ENCODE assay signal across 20 cellular contexts in genomic region chr1:60916926-60917325, GRCh38.
"Had no signal": no experiment of that assay in that cellular context is flagged by ENCODE, and none has a peak within 500 bp of the region (broad histone marks: within the 10 kb centered on the region; RNA-seq: fewer than 3 reads in every experiment).

No MANE protein-coding gene starts in this region.

- H3K9me3 ChIP-seq: colonic mucosa, esophagus squamous epithelium, mucosa of descending colon, neutrophil, tibial artery had no signal

- H3K4me1 Mint-ChIP-seq: activated naive CD8-positive, alpha-beta T cell treated with anti-CD3 and anti-CD28 coated beads, Interleukin-2, amount 10 ng/mL, durations not matched to agents 7 days and 5 days; memory B cell; naive thymus-derived CD4-positive, alpha-beta T cell; stimulated activated memory B cell treated with anti-CD40 and anti-IgM and Interleukin-4, amounts not matched to agents 10 μg/mL and 1 μg/mL and 100 μg/mL, for 72 hours had no signal

- H3K27ac ChIP-seq: colonic mucosa, esophagus squamous epithelium, neutrophil, tibial artery had no signal

- FAIRE-seq: kidney, TTC549, urothelium cell line had no signal

- H3K4me3 ChIP-seq: colonic mucosa, esophagus squamous epithelium, mucosa of descending colon, tibial artery had no signal

- H3K36me3 ChIP-seq: colonic mucosa, esophagus squamous epithelium, neutrophil, tibial artery had no signal

- H3K36me3 Mint-ChIP-seq: activated naive CD8-positive, alpha-beta T cell treated with anti-CD3 and anti-CD28 coated beads, Interleukin-2, amount 10 ng/mL, durations not matched to agents 7 days and 5 days; memory B cell; naive thymus-derived CD4-positive, alpha-beta T cell; stimulated activated memory B cell treated with anti-CD40 and anti-IgM and Interleukin-4, amounts not matched to agents 10 μg/mL and 1 μg/mL and 100 μg/mL, for 72 hours had no signal

- H3K4me1 ChIP-seq: colonic mucosa, esophagus squamous epithelium had no signal

- H3K4me3 Mint-ChIP-seq: activated naive CD8-positive, alpha-beta T cell treated with anti-CD3 and anti-CD28 coated beads, Interleukin-2, amount 10 ng/mL, durations not matched to agents 7 days and 5 days; activated T-helper 1 cell treated with anti-CD3 and anti-CD28 coated beads, Interleukin-12 subunit alpha, Interleukin-12 subunit beta, Interleukin-2, Interleukin-4 antibody, amounts not matched to agents 30 ng/mL and 10 ng/mL and 1 ng/mL, durations not matched to agents 14 hours and 24 hours and 36 hours; brain; memory B cell; naive thymus-derived CD4-positive, alpha-beta T cell; stimulated activated memory B cell treated with anti-CD40 and anti-IgM and Interleukin-4, amounts not matched to agents 10 μg/mL and 1 μg/mL and 100 μg/mL, for 72 hours had no signal

- DNase-seq: activated CD4-positive, alpha-beta T cell treated with anti-CD3 and anti-CD28 coated beads, Interleukin-2, amount 50 U/mL, for 1 hour; activated CD4-positive, CD25-positive, alpha-beta regulatory T cell; activated naive CD8-positive, alpha-beta T cell treated with anti-CD3 and anti-CD28 coated beads, Interleukin-2, amount 10 ng/mL, durations not matched to agents 7 days and 5 days; central memory CD4-positive, alpha-beta T cell; colonic mucosa; esophagus squamous epithelium; hippocampal formation; kidney; left ventricle myocardium superior; mucosa of descending colon; naive thymus-derived CD4-positive, alpha-beta T cell; stimulated activated CD4-positive, alpha-beta T cell treated with anti-CD3 and anti-CD28 coated beads, Interleukin-2, amount 100 ng/mL, for 48 hours; tibial artery had no signal

- ATAC-seq: naive thymus-derived CD4-positive, alpha-beta T cell; stimulated activated memory B cell treated with anti-CD40 and anti-IgM and Interleukin-4, amounts not matched to agents 10 μg/mL and 1 μg/mL and 100 μg/mL, for 72 hours had no signal

- H3K27me3 ChIP-seq: colonic mucosa, esophagus squamous epithelium, neutrophil, tibial artery had no signal

- H3K9me3 Mint-ChIP-seq: activated naive CD8-positive, alpha-beta T cell treated with anti-CD3 and anti-CD28 coated beads, Interleukin-2, amount 10 ng/mL, durations not matched to agents 7 days and 5 days; activated T-helper 1 cell treated with anti-CD3 and anti-CD28 coated beads, Interleukin-12 subunit alpha, Interleukin-12 subunit beta, Interleukin-2, Interleukin-4 antibody, amounts not matched to agents 30 ng/mL and 10 ng/mL and 1 ng/mL, durations not matched to agents 14 hours and 24 hours and 36 hours; stimulated activated memory B cell treated with anti-CD40 and anti-IgM and Interleukin-4, amounts not matched to agents 10 μg/mL and 1 μg/mL and 100 μg/mL, for 72 hours had no signal

- H3K27ac Mint-ChIP-seq: activated naive CD8-positive, alpha-beta T cell treated with anti-CD3 and anti-CD28 coated beads, Interleukin-2, amount 10 ng/mL, durations not matched to agents 7 days and 5 days; activated T-helper 1 cell treated with anti-CD3 and anti-CD28 coated beads, Interleukin-12 subunit alpha, Interleukin-12 subunit beta, Interleukin-2, Interleukin-4 antibody, amounts not matched to agents 30 ng/mL and 10 ng/mL and 1 ng/mL, durations not matched to agents 14 hours and 24 hours and 36 hours; memory B cell; naive thymus-derived CD4-positive, alpha-beta T cell; stimulated activated memory B cell treated with anti-CD40 and anti-IgM and Interleukin-4, amounts not matched to agents 10 μg/mL and 1 μg/mL and 100 μg/mL, for 72 hours had no signal
